In genomic region chr2:128318245-128318644, GRCh38 we compare ENCODE assay signal across 8 cellular contexts. TPM values are rescaled to one million over a fixed set of nuclear protein-coding genes. Genes with fewer than 3 reads are reported as not detected.
A peak's percentile ranks its signal among the peaks of the same experiment; 100 is the strongest.
DNase-seq lines count a peak whose midpoint lies in the region; ATAC-seq and TF ChIP-seq lines count a peak whose summit lies in the region.
"Not testable (repeated sequence)": the region's sequence is repeated elsewhere in the genome, so short reads cannot be mapped to it uniquely, and the experiment has no call there.

No MANE protein-coding gene starts in this region.

- not testable (repeated sequence) for H3K14ac ChIP-seq in mesenchymal stem cell (ENCODE audit: low read length in 2 of 2)

- peak overlapping the region in 3 of 4 donors; percentile 49 to 65 (median 59) for H3K27ac ChIP-seq in Peyer's patch
- peak overlapping the region in 2 of 4 donors; percentile 42 to 69 for H3K27ac ChIP-seq in esophagus muscularis mucosa (replicated peaks in 1 of 4)
- not testable (repeated sequence) for H3K27ac ChIP-seq in mesenchymal stem cell (ENCODE audit: low read length, poor library complexity, severe bottlenecking)

- H3K36me3 Mint-ChIP-seq in stimulated activated naive B cell treated with anti-CD40 and anti-IgM and Interleukin-4, amounts not matched to agents 10 μg/mL and 1 μg/mL and 100 μg/mL, for 72 hours, result peaks cover 15 to 21% of the 10 kb centered on the region in 2 donors

- H3K4me3 ChIP-seq in Peyer's patch, result peak overlapping the region; percentile 69 to 82 (median 76)
- peak overlapping the region; percentile 66 to 89 (median 79) for H3K4me3 ChIP-seq in esophagus muscularis mucosa
- H3K4me3 ChIP-seq in mesenchymal stem cell (ENCODE audit: insufficient read depth in 1 of 2, low read depth in 1 of 2, low read length in 2 of 2), result peak overlapping the region; percentile 56 to 90

- H2BK12ac ChIP-seq in mesenchymal stem cell (ENCODE audit: low read length in 2 of 2), result not testable (repeated sequence)

- intact Hi-C loops in esophagus muscularis mucosa (cut with DNase I), result not testable (repeated sequence)

- not testable (repeated sequence) for H2BK5ac ChIP-seq in mesenchymal stem cell (ENCODE audit: low read depth, low read length, poor library complexity, severe bottlenecking)

- peak; percentile 38 for DNase-seq in DMS 273 (lab: John Stamatoyannopoulos, UW; ENCODE audit: unreplicated experiment)
- peak; percentile 19 to 56 (median 56) for DNase-seq in Peyer's patch
- peak; percentile 32 for DNase-seq in activated naive CD4-positive, alpha-beta T cell treated with Interleukin-2 at 50 U/mL for 16 hours
- DNase-seq in esophagus muscularis mucosa (ENCODE audit: extremely low spot score), result peak; percentile 53
- DNase-seq in mesenchymal stem cell; stimulated activated naive B cell treated with anti-CD40 and anti-IgM and Interleukin-4, amounts not matched to agents 10 μg/mL and 1 μg/mL and 100 μg/mL, for 72 hours: not testable (repeated sequence)

- not testable (repeated sequence) for TF ChIP-seq EP300 in esophagus muscularis mucosa (IDR thresholded peaks at IDR 0.05)

- ATAC-seq in GM21723 (IDR thresholded peaks at IDR 0.05; ENCODE audit: unreplicated experiment) (peak; percentile 9), HG03432 (IDR thresholded peaks at IDR 0.05; ENCODE audit: unreplicated experiment) (peak; percentile 10)
- peak; percentile 13 to 22 for ATAC-seq in stimulated activated naive B cell treated with anti-CD40 and anti-IgM and Interleukin-4, amounts not matched to agents 10 μg/mL and 1 μg/mL and 100 μg/mL, for 72 hours (replicated peaks)

- H3K9me3 ChIP-seq in Peyer's patch; esophagus muscularis mucosa; mesenchymal stem cell (ENCODE audit: control insufficient read depth, low read length): not testable (repeated sequence)

- not testable (repeated sequence) for TF ChIP-seq POLR2A in Peyer's patch (IDR thresholded peaks at IDR 0.05); esophagus muscularis mucosa (IDR thresholded peaks at IDR 0.05; ENCODE audit: low read depth)

- not testable (repeated sequence) for H3K36me3 ChIP-seq in Peyer's patch
- peaks cover 0 to 15% (median 7%) of the 10 kb centered on the region in 4 donors for H3K36me3 ChIP-seq in esophagus muscularis mucosa
- H3K36me3 ChIP-seq in mesenchymal stem cell (ENCODE audit: control insufficient read depth in 1 of 2, insufficient read depth in 2 of 2, low read depth in 1 of 2, low read length in 2 of 2), result peaks cover 4 to 27% of the 10 kb centered on the region in 2 experiments

- H3K27me3 Mint-ChIP-seq in stimulated activated naive B cell treated with anti-CD40 and anti-IgM and Interleukin-4, amounts not matched to agents 10 μg/mL and 1 μg/mL and 100 μg/mL, for 72 hours, result not testable (repeated sequence)

- H3K9me3 Mint-ChIP-seq in stimulated activated naive B cell treated with anti-CD40 and anti-IgM and Interleukin-4, amounts not matched to agents 10 μg/mL and 1 μg/mL and 100 μg/mL, for 72 hours, result not testable (repeated sequence)

- not testable (repeated sequence) for H3K9ac ChIP-seq in mesenchymal stem cell (ENCODE audit: low read length)

- H3K27ac Mint-ChIP-seq in stimulated activated naive B cell treated with anti-CD40 and anti-IgM and Interleukin-4, amounts not matched to agents 10 μg/mL and 1 μg/mL and 100 μg/mL, for 72 hours, result not testable (repeated sequence)

- H2BK120ac ChIP-seq in mesenchymal stem cell (ENCODE audit: low read depth, low read length), result not testable (repeated sequence)

- H3K23ac ChIP-seq in mesenchymal stem cell (ENCODE audit: low read length in 2 of 2), result not testable (repeated sequence)

- peak overlapping the region; percentile 38 for H2BK15ac ChIP-seq in mesenchymal stem cell (ENCODE audit: low read depth, poor library complexity, severe bottlenecking)

- not testable (repeated sequence) for H3K4ac ChIP-seq in mesenchymal stem cell (ENCODE audit: low read depth in 1 of 2, low read length in 2 of 2)

- peaks cover 36% of the 10 kb centered on the region for H3K79me1 ChIP-seq in mesenchymal stem cell (replicated peaks; ENCODE audit: low read length, poor library complexity, severe bottlenecking)

- H4K91ac ChIP-seq in mesenchymal stem cell (ENCODE audit: low read length), result not testable (repeated sequence)

- not testable (repeated sequence) for H2AK5ac ChIP-seq in mesenchymal stem cell (ENCODE audit: low read length, severe bottlenecking)

- not testable (repeated sequence) for H3K27me3 ChIP-seq in Peyer's patch; esophagus muscularis mucosa; mesenchymal stem cell (ENCODE audit: control insufficient read depth in 1 of 2, insufficient read depth in 1 of 2, low read length in 2 of 2)

- H2AFZ ChIP-seq in mesenchymal stem cell (ENCODE audit: low read depth, low read length), result not testable (repeated sequence)

- peaks cover 36 to 56% of the 10 kb centered on the region in 2 donors for H3K4me1 Mint-ChIP-seq in stimulated activated naive B cell treated with anti-CD40 and anti-IgM and Interleukin-4, amounts not matched to agents 10 μg/mL and 1 μg/mL and 100 μg/mL, for 72 hours

- H4K8ac ChIP-seq in mesenchymal stem cell (ENCODE audit: low read length), result not testable (repeated sequence)

- peaks cover 3 to 28% (median 16%) of the 10 kb centered on the region in 4 donors for H3K4me1 ChIP-seq in Peyer's patch
- peaks cover 47 to 89% (median 69%) of the 10 kb centered on the region in 4 donors for H3K4me1 ChIP-seq in esophagus muscularis mucosa
- H3K4me1 ChIP-seq in mesenchymal stem cell (ENCODE audit: control insufficient read depth, insufficient read depth, low read depth, low read length), result peaks cover 50% of the 10 kb centered on the region

- WGBS in esophagus muscularis mucosa, result no CpG with 5 or more reads among the region's 55 CpGs
- no CpG with 5 or more reads among the region's 55 CpGs for WGBS in mesenchymal stem cell

- not testable (repeated sequence) for H3K18ac ChIP-seq in mesenchymal stem cell (ENCODE audit: low read depth in 1 of 2, low read length in 2 of 2)

- not testable (repeated sequence) for TF ChIP-seq CTCF in Peyer's patch (IDR thresholded peaks at IDR 0.05); esophagus muscularis mucosa (IDR thresholded peaks at IDR 0.05)

- H3K4me3 Mint-ChIP-seq in stimulated activated naive B cell treated with anti-CD40 and anti-IgM and Interleukin-4, amounts not matched to agents 10 μg/mL and 1 μg/mL and 100 μg/mL, for 72 hours, result peak overlapping the region in 1 of 2 donors; percentile 98

- H3K4me2 ChIP-seq in mesenchymal stem cell (ENCODE audit: low read length, poor library complexity, severe bottlenecking), result peak overlapping the region; percentile 69

RNA-seq across cellular contexts. Expression of gene HS6ST1, which starts 0.4 kb away (rescaled TPM):
- 10 to 100 TPM; 16.5 to 52.0 (median 40.2) TPM for total RNA-seq in Peyer's patch
- 10 to 100 TPM; 17.4 to 62.2 (median 38.5) TPM for total RNA-seq in esophagus muscularis mucosa
- polyA plus RNA-seq in mesenchymal stem cell (2013, experiment 1 of 2), result 37.7 TPM
- 37.3 TPM for polyA plus RNA-seq in mesenchymal stem cell (2013, experiment 2 of 2)
